Comparison of ENCODE assay signal across 14 cellular contexts in genomic region chr9:30258079-30258478, GRCh38.
DNase-seq lines count a peak whose midpoint lies in the region; TF ChIP-seq lines count a peak whose summit lies in the region.
"Had no signal": no experiment of that assay in that cellular context is flagged by ENCODE, and none has a peak within 500 bp of the region (broad histone marks: within the 10 kb centered on the region; RNA-seq: fewer than 3 reads in every experiment).

No MANE protein-coding gene starts in this region.

- intact Hi-C loops in MCF 10A (cut with micrococcal nuclease) (no loop called here), breast epithelium (cut with DNase I; ENCODE audit: low total_unique reads) (no loop called here)

- no peak overlapping the region for H3K27ac Mint-ChIP-seq in MCF 10A (ENCODE audit: low read depth, unreplicated experiment)
- H3K27ac Mint-ChIP-seq: B cell; CD8-positive, alpha-beta T cell; IgD-negative memory B cell had no signal

- H3K36me3 Mint-ChIP-seq in MCF 10A (ENCODE audit: insufficient read depth, unreplicated experiment): no peaks in the 10 kb centered on the region
- H3K36me3 Mint-ChIP-seq: CD8-positive, alpha-beta T cell; IgD-negative memory B cell had no signal

- H3K9me3 Mint-ChIP-seq in MCF 10A (ENCODE audit: unreplicated experiment): peaks cover 7% of the 10 kb centered on the region

- H3K36me3 ChIP-seq in breast epithelium: no peaks in the 10 kb centered on the region
- H3K36me3 ChIP-seq: BLaER1 treated with 17β-estradiol and CSF1 and Interleukin-3, amounts not matched to agents 10 nM and 100 nM had no signal

- TF ChIP-seq CTCF in MCF 10A (IDR thresholded peaks at IDR 0.05; ENCODE audit: unreplicated experiment) (no peak), breast epithelium (IDR thresholded peaks at IDR 0.05) (no peak)

- no peak overlapping the region for H3K4me3 ChIP-seq in breast epithelium
- H3K4me3 ChIP-seq: BLaER1 treated with 17β-estradiol and CSF1 and Interleukin-3, amounts not matched to agents 10 nM and 100 nM; GM23248 had no signal

- no peak overlapping the region for H3K4me3 Mint-ChIP-seq in MCF 10A (ENCODE audit: unreplicated experiment)
- H3K4me3 Mint-ChIP-seq: B cell; CD8-positive, alpha-beta T cell; IgD-negative memory B cell had no signal

- no peaks in the 10 kb centered on the region for H3K27me3 ChIP-seq in breast epithelium
- H3K27me3 ChIP-seq: BLaER1 treated with 17β-estradiol and CSF1 and Interleukin-3, amounts not matched to agents 10 nM and 100 nM had no signal

- peaks cover 18% of the 10 kb centered on the region for H3K27me3 Mint-ChIP-seq in MCF 10A (ENCODE audit: insufficient read depth, unreplicated experiment)
- H3K27me3 Mint-ChIP-seq: B cell, IgD-negative memory B cell had no signal

- H3K27ac ChIP-seq in breast epithelium: no peak overlapping the region
- H3K27ac ChIP-seq: BLaER1 treated with 17β-estradiol and CSF1 and Interleukin-3, amounts not matched to agents 10 nM and 100 nM; GM23248 had no signal

- TF ChIP-seq POLR2A in breast epithelium (IDR thresholded peaks at IDR 0.05): no peak

- no TSS peak for BruUV-seq in MCF 10A (replicated peaks; lab: Mats Ljungman, UMichigan)

- CTCF ChIA-PET in MCF 10A (lab: Yijun Ruan, JAX): interaction anchor here (0.6 kb wide), 1 partner anchor 258 kb away, joined by 3 read pairs; no protein-coding TSS in a partner anchor

- no peaks in the 10 kb centered on the region for H3K4me1 ChIP-seq in breast epithelium
- H3K4me1 ChIP-seq: BLaER1 treated with 17β-estradiol and CSF1 and Interleukin-3, amounts not matched to agents 10 nM and 100 nM had no signal

- DNase-seq in MCF 10A (ENCODE audit: unreplicated experiment) (peak; percentile 6), breast epithelium (ENCODE audit: low spot score in 2 of 2) (no peak), LHCN-M2 (ENCODE audit: low read depth) (peak; percentile 57), myocyte (ENCODE audit: low read depth) (peak; percentile 33), UCSD-AML1 (lab: John Stamatoyannopoulos, UW; ENCODE audit: unreplicated experiment) (no peak), amygdala (lab: John Stamatoyannopoulos, UW) (no peak)
- DNase-seq in NK-92 treated with Interleukin-12 subunit alpha and Interleukin-12 subunit beta, amount 100 ng/mL, for 24 hours (lab: John Stamatoyannopoulos, UW): no peak
- DNase-seq: Calu3; CD8-positive, alpha-beta T cell; GM23248; HCEC 1CT had no signal

- H3K4me1 Mint-ChIP-seq in MCF 10A (ENCODE audit: insufficient read depth, unreplicated experiment): no peaks in the 10 kb centered on the region
- H3K4me1 Mint-ChIP-seq: B cell, IgD-negative memory B cell had no signal

- H3K9me3 ChIP-seq in breast epithelium: peaks cover 0 to 11% of the 10 kb centered on the region in 2 donors

- POLR2A ChIA-PET in MCF 10A (lab: Yijun Ruan, JAX): no interaction called here

Comparison
In these comparisons a context has a peak if more than half of its experiments do, and no peak if none do; other contexts are left out.
1. DNase-seq: peak in MCF 10A (single experiment), LHCN-M2 (single experiment) and myocyte (single experiment); none in breast epithelium (0 of 2), UCSD-AML1 (single experiment), NK-92 treated with Interleukin-12 subunit alpha and Interleukin-12 subunit beta, amount 100 ng/mL, for 24 hours (single experiment) and amygdala (0 of 56).